ENCODE assay signal across 28 cellular contexts in genomic region chr3:82999777-83000176, GRCh38.
"Had no signal": no experiment of that assay in that cellular context is flagged by ENCODE, and none has a peak within 500 bp of the region (broad histone marks: within the 10 kb centered on the region; RNA-seq: fewer than 3 reads in every experiment).

No MANE protein-coding gene starts in this region.

- H2AFZ ChIP-seq: parathyroid adenoma had no signal

- H3K79me2 ChIP-seq: parathyroid adenoma had no signal

- H3K4me1 ChIP-seq: left ventricle myocardium inferior, parathyroid adenoma, right atrium auricular region, right lobe of liver, tibial nerve, uterus had no signal

- H3K4me1 Mint-ChIP-seq: immature natural killer cell; mesothelial cell of epicardium; naive B cell; natural killer cell; stimulated activated memory B cell treated with anti-CD40 and anti-IgM and Interleukin-4, amounts not matched to agents 10 μg/mL and 1 μg/mL and 100 μg/mL, for 72 hours; stimulated activated naive CD8-positive, alpha-beta T cell treated with anti-CD3 and anti-CD28 coated beads, Interleukin-15, amount 100 ng/mL, for 72 hours had no signal

- H3K4me2 ChIP-seq: neural progenitor cell, smooth muscle cell had no signal

- DNase-seq: immature natural killer cell; kidney; left ventricle myocardium inferior; mesendoderm; naive B cell; natural killer cell; nephron progenitor cell; occipital lobe; right lobe of liver; stimulated activated CD4-positive, alpha-beta T cell treated with anti-CD3 and anti-CD28 coated beads, Interleukin-1b, Interleukin-23, amount 100 ng/mL, for 48 hours; stimulated activated CD4-positive, alpha-beta T cell treated with anti-CD3 and anti-CD28 coated beads, Interleukin-2, amount 100 ng/mL, for 48 hours; stimulated activated CD4-positive, alpha-beta T cell treated with anti-CD3 and anti-CD28 coated beads, Interleukin-4, amount 100 ng/mL, for 4 hours; stimulated activated CD8-positive, alpha-beta memory T cell treated with anti-CD3 and anti-CD28 coated beads, Interleukin-4, amount 100 ng/mL, for 48 hours; stimulated activated naive CD4-positive, alpha-beta T cell treated with Interleukin-2 at 50 U/mL for 16 hours; stimulated activated naive CD8-positive, alpha-beta T cell treated with anti-CD3 and anti-CD28 coated beads, Interleukin-15, amount 100 ng/mL, for 72 hours; substantia nigra; uterus had no signal

- H3K9ac ChIP-seq: neural progenitor cell, parathyroid adenoma had no signal

- H3K27ac Mint-ChIP-seq: immature natural killer cell; mesothelial cell of epicardium; naive B cell; natural killer cell; neural progenitor cell; stimulated activated memory B cell treated with anti-CD40 and anti-IgM and Interleukin-4, amounts not matched to agents 10 μg/mL and 1 μg/mL and 100 μg/mL, for 72 hours; stimulated activated naive CD8-positive, alpha-beta T cell treated with anti-CD3 and anti-CD28 coated beads, Interleukin-15, amount 100 ng/mL, for 72 hours; type B pancreatic cell had no signal

- H3K27me3 ChIP-seq: neural progenitor cell, neutrophil, right atrium auricular region, right lobe of liver, tibial nerve, uterus had no signal

- H3K4me3 Mint-ChIP-seq: immature natural killer cell; mesothelial cell of epicardium; naive B cell; natural killer cell; nephron progenitor cell; neural progenitor cell; stimulated activated memory B cell treated with anti-CD40 and anti-IgM and Interleukin-4, amounts not matched to agents 10 μg/mL and 1 μg/mL and 100 μg/mL, for 72 hours; stimulated activated naive CD8-positive, alpha-beta T cell treated with anti-CD3 and anti-CD28 coated beads, Interleukin-15, amount 100 ng/mL, for 72 hours; type B pancreatic cell had no signal

- H3K36me3 Mint-ChIP-seq: immature natural killer cell; mesothelial cell of epicardium; naive B cell; neural progenitor cell; stimulated activated memory B cell treated with anti-CD40 and anti-IgM and Interleukin-4, amounts not matched to agents 10 μg/mL and 1 μg/mL and 100 μg/mL, for 72 hours; type B pancreatic cell had no signal

- ATAC-seq: natural killer cell; right lobe of liver; stimulated activated memory B cell treated with anti-CD40 and anti-IgM and Interleukin-4, amounts not matched to agents 10 μg/mL and 1 μg/mL and 100 μg/mL, for 72 hours; stimulated activated naive CD8-positive, alpha-beta T cell treated with anti-CD3 and anti-CD28 coated beads, Interleukin-15, amount 100 ng/mL, for 72 hours had no signal

- FAIRE-seq: islet of Langerhans, kidney had no signal

- H3K36me3 ChIP-seq: left ventricle myocardium inferior, neural progenitor cell, neutrophil, right atrium auricular region, right lobe of liver, tibial nerve, uterus had no signal

- H3K27ac ChIP-seq: left ventricle myocardium inferior, neural progenitor cell, neutrophil, parathyroid adenoma, right atrium auricular region, right lobe of liver, tibial nerve, uterus had no signal

- H3K9me3 ChIP-seq: neutrophil, right lobe of liver, uterus had no signal

- H3K9me3 Mint-ChIP-seq: type B pancreatic cell had no signal

- H3K27me3 Mint-ChIP-seq: naive B cell; stimulated activated memory B cell treated with anti-CD40 and anti-IgM and Interleukin-4, amounts not matched to agents 10 μg/mL and 1 μg/mL and 100 μg/mL, for 72 hours; stimulated activated naive CD8-positive, alpha-beta T cell treated with anti-CD3 and anti-CD28 coated beads, Interleukin-15, amount 100 ng/mL, for 72 hours; type B pancreatic cell had no signal

- H3K4me3 ChIP-seq: left ventricle myocardium inferior, lung, neural progenitor cell, right atrium auricular region, right lobe of liver, smooth muscle cell, tibial nerve, uterus had no signal
